Comparison of ENCODE assay signal across 2 cellular contexts in the genomic region with DNA sequence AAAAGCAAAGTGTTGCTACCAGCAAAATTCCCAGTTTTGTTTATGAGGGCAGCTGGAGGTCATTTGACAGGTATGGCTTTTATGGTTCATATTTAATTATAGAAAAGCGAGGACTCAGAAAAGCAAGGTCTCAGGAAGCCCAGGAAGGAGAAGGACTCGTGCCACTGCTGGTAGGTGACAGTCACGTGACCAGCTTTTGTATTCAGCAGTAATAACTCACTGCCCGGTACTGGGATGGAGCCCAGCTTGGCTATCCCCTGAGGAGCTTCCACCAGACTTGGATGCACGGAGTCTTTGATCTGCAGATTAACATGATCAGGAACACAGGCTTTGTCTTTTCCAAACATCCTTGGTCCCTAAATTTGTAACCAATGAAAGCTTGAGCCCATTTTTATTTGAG.
TF ChIP-seq lines count a peak whose summit lies in the region.

No MANE protein-coding gene starts in this region.

TF ChIP-seq in IMR-90, 13 proteins besides CTCF, POLR2A, EP300 and RAD21 (continued from another document):
- no peak for TF ChIP-seq MXI1 (IDR thresholded peaks at IDR 0.05; ENCODE audit: borderline replicate concordance, low read depth, low read length)
- TF ChIP-seq, protein P1, sequence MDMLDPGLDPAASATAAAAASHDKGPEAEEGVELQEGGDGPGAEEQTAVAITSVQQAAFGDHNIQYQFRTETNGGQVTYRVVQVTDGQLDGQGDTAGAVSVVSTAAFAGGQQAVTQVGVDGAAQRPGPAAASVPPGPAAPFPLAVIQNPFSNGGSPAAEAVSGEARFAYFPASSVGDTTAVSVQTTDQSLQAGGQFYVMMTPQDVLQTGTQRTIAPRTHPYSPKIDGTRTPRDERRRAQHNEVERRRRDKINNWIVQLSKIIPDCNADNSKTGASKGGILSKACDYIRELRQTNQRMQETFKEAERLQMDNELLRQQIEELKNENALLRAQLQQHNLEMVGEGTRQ (IDR thresholded peaks at IDR 0.05; ENCODE audit: low read depth, low read length), result 0 out of 2 replicates have a peak, but pooled peaks have one; percentile 9

TF ChIP-seq in WTC11, 78 proteins besides CTCF, POLR2A, EP300 and RAD21:
- TF ChIP-seq GRHL2 (CRISPR knock-in tag; IDR thresholded peaks at IDR 0.05; ENCODE audit: insufficient replicate concordance, severe bottlenecking) (no peak), ZNF263 (CRISPR knock-in tag; IDR thresholded peaks at IDR 0.05; ENCODE audit: low read depth) (no peak)
- TF ChIP-seq, protein P2, sequence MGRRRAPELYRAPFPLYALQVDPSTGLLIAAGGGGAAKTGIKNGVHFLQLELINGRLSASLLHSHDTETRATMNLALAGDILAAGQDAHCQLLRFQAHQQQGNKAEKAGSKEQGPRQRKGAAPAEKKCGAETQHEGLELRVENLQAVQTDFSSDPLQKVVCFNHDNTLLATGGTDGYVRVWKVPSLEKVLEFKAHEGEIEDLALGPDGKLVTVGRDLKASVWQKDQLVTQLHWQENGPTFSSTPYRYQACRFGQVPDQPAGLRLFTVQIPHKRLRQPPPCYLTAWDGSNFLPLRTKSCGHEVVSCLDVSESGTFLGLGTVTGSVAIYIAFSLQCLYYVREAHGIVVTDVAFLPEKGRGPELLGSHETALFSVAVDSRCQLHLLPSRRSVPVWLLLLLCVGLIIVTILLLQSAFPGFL (CRISPR knock-in tag; IDR thresholded peaks at IDR 0.05; ENCODE audit: borderline replicate concordance), result no peak
- TF ChIP-seq, protein P1 (CRISPR knock-in tag; IDR thresholded peaks at IDR 0.05), result peak; percentile 49; the same call in 1 of the 2 replicates
- TF ChIP-seq, protein P3, sequence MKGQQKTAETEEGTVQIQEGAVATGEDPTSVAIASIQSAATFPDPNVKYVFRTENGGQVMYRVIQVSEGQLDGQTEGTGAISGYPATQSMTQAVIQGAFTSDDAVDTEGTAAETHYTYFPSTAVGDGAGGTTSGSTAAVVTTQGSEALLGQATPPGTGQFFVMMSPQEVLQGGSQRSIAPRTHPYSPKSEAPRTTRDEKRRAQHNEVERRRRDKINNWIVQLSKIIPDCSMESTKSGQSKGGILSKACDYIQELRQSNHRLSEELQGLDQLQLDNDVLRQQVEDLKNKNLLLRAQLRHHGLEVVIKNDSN (CRISPR knock-in tag; IDR thresholded peaks at IDR 0.05), result 0 out of 2 replicates have a peak, but pooled peaks have one; percentile 22
